In the genomic region with DNA sequence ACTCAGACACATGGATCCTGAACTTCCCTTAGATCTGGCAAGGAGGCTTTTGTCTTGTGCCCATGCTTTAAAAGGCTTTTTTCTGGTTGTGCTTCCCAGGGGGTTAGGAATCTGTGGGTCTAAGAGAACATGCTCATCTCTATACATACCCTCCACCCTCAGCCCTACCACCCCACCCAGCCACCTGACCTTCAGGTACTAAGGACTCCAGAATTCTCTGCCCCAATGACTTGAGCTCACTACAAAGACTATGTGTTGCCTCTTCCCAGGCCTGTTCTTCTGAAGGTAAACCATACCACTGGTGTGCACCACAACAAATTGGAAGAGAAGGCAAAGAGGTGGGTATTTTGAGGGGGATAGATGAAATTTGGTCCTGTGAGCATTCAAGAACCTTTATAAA, we compare ENCODE assay signal across 24 cellular contexts.
"Had no signal": no experiment of that assay in that cellular context is flagged by ENCODE, and none has a peak within 500 bp of the region (broad histone marks: within the 10 kb centered on the region; RNA-seq: fewer than 3 reads in every experiment).

No MANE protein-coding gene starts in this region.

- H3K9me3 Mint-ChIP-seq: dendritic cell treated with granulocyte-macrophage colony-stimulating factor and Interleukin-4, amounts not matched to agents 40 ng/mL and 50 ng/mL, for 4 days had no signal

- H3K27me3 Mint-ChIP-seq: dendritic cell treated with granulocyte-macrophage colony-stimulating factor and Interleukin-4, amounts not matched to agents 40 ng/mL and 50 ng/mL, for 4 days had no signal

- ATAC-seq: effector memory CD8-positive, alpha-beta T cell; esophagus mucosa; foreskin keratinocyte; gastrocnemius medialis; gastroesophageal sphincter; heart left ventricle had no signal

- DNase-seq: colonic mucosa; cortex of kidney; dermis blood vessel endothelial cell; dorsolateral prefrontal cortex; effector CD4-positive, alpha-beta T cell; effector CD8-positive, alpha-beta T cell; effector memory CD4-positive, alpha-beta T cell; effector memory CD8-positive, alpha-beta T cell; endodermal cell; erythroblast; esophagus squamous epithelium; foreskin fibroblast; foreskin keratinocyte; foreskin melanocyte; gastrocnemius medialis; glutamatergic neuron; head of caudate nucleus; heart left ventricle had no signal

- H3K4me3 Mint-ChIP-seq: dendritic cell treated with granulocyte-macrophage colony-stimulating factor and Interleukin-4, amounts not matched to agents 40 ng/mL and 50 ng/mL, for 4 days; effector memory CD8-positive, alpha-beta T cell; endodermal cell had no signal

- H3K27ac Mint-ChIP-seq: dendritic cell treated with granulocyte-macrophage colony-stimulating factor and Interleukin-4, amounts not matched to agents 40 ng/mL and 50 ng/mL, for 4 days; effector memory CD8-positive, alpha-beta T cell; endodermal cell had no signal

- H3K27ac ChIP-seq: colonic mucosa, coronary artery, dorsolateral prefrontal cortex, epithelial cell of prostate, esophagus muscularis mucosa, esophagus squamous epithelium, foreskin keratinocyte, gastrocnemius medialis, gastroesophageal sphincter, heart left ventricle had no signal

- H3K4me1 ChIP-seq: colonic mucosa, esophagus muscularis mucosa, esophagus squamous epithelium, foreskin keratinocyte, gastrocnemius medialis, gastroesophageal sphincter, heart left ventricle had no signal

- H3K4me3 ChIP-seq: colonic mucosa, coronary artery, dorsolateral prefrontal cortex, esophagus muscularis mucosa, esophagus squamous epithelium, gastrocnemius medialis, gastroesophageal sphincter, heart left ventricle had no signal

- H3K27me3 ChIP-seq: colonic mucosa, esophagus muscularis mucosa, esophagus squamous epithelium, gastrocnemius medialis, gastroesophageal sphincter, heart left ventricle had no signal

- H3K36me3 ChIP-seq: colonic mucosa, esophagus muscularis mucosa, esophagus squamous epithelium, gastrocnemius medialis, gastroesophageal sphincter, heart left ventricle had no signal

- H3K9me3 ChIP-seq: colonic mucosa, esophagus muscularis mucosa, esophagus squamous epithelium, gastrocnemius medialis, gastroesophageal sphincter, heart left ventricle had no signal
